ENCODE assay signal across 8 cellular contexts in the genomic region with DNA sequence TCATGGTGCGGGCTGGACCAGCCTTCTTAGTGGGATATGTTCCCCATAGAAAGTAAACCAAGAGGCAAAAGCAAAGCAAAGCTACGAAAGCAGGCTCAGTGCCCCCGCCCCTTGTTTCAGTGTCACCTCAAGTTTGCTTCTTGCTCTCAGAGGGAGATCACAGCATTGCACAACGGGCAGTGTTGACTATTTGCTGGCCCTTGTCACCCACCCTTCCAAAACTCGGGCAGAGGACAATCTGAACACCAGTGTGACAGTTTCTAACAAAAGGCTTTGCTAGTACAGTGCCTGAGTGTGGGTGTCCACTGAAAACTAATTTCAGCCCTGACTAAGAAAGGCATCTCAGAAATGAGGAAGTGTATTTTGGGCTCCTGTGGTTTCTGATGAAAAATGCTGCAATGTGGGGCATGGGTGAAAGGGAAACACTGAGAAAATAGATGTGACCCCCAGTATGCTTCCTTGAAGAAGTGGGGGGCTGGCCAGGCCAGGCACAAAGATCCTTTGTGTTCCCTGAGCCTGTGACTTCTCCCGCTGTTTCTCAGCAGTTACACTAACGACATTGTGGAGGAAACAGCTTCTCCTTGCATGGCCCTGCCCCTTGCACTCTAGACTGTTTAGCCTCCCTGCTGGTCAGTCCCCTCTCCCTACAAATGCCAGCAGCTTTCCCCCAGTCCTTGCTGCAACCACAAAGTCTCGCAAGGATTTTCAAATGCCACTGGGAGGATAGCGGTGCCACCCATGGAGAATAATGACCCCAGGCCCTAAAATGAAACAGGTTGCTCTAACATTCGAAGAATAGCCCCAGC. TPM values are rescaled to one million over a fixed set of nuclear protein-coding genes. Genes with fewer than 3 reads are reported as not detected.
DNase-seq lines count a peak whose midpoint lies in the region; ATAC-seq and TF ChIP-seq lines count a peak whose summit lies in the region.

No MANE protein-coding gene starts in this region.

- CTCF ChIA-PET in HCT116 (lab: Charles Lee) = interaction anchor here (0.8 kb wide), 1 partner anchor 14 kb away, joined by 3 read pairs; no protein-coding TSS in a partner anchor

- intact Hi-C loops in HCT116 (cut with micrococcal nuclease) = no loop called here

- H3K27me3 Mint-ChIP-seq in brain = no peaks in the 10 kb centered on the region

- H3K27ac ChIP-seq in HCT116 (ENCODE audit: low read depth, low read length) (peak overlapping the region; percentile 44), stomach smooth muscle (ENCODE audit: low read length) (peak overlapping the region; percentile 3)

- H3K9me3 ChIP-seq in HCT116 (ENCODE audit: control insufficient read depth in 1 of 2, insufficient read depth in 1 of 2, low read depth in 1 of 2, low read length in 2 of 2) (no peaks in the 10 kb centered on the region), MG63 (no peaks in the 10 kb centered on the region), stomach smooth muscle (ENCODE audit: control insufficient read depth in 2 of 2, low read length in 2 of 2) (no peaks in the 10 kb centered on the region)

- H4K20me1 ChIP-seq in HCT116 (ENCODE audit: insufficient read depth) = no peaks in the 10 kb centered on the region

- peak overlapping the region; percentile 67 for H3K4me2 ChIP-seq in HCT116 (ENCODE audit: low read length)

- TF ChIP-seq POLR2A in HCT116 (IDR thresholded peaks at IDR 0.05; ENCODE audit: borderline replicate concordance, extremely low read depth, insufficient read depth, insufficient read length) = no peak

- no peak for TF ChIP-seq CTCF in HCT116 (IDR thresholded peaks at IDR 0.05 in 2 of 3, conservative IDR thresholded peaks at IDR 0.05 in 1 of 3; ENCODE audit: borderline replicate concordance in 1 of 3, insufficient read depth in 1 of 3, low read depth in 2 of 3, low read length in 2 of 3)
- no peak for TF ChIP-seq CTCF in brain (conservative IDR thresholded peaks at IDR 0.05)
- TF ChIP-seq CTCF in kidney epithelial cell (IDR thresholded peaks at IDR 0.05; ENCODE audit: insufficient read depth, low read length, poor library complexity, severe bottlenecking) = no peak

- H3K79me2 ChIP-seq in HCT116 (ENCODE audit: insufficient read depth, low read length) = no peaks in the 10 kb centered on the region

- peak; percentile 40 for DNase-seq in HCT116 (ENCODE audit: low read depth, low spot score)
- peak; percentile 20 for DNase-seq in MG63
- peak; percentile 67 for DNase-seq in kidney epithelial cell (ENCODE audit: low read depth)
- DNase-seq in NCI-H2081 (lab: John Stamatoyannopoulos, UW) = no peak
- no peak for DNase-seq in T1000 (lab: John Stamatoyannopoulos, UW)

- H3K4me3 Mint-ChIP-seq in brain = peak overlapping the region in 4 of 5 experiments; percentile 18 to 49 (median 33)

- H3K4me1 ChIP-seq in HCT116 (ENCODE audit: control insufficient read depth in 1 of 2, insufficient read depth in 2 of 2, low read length in 2 of 2) = peaks cover 17 to 31% of the 10 kb centered on the region in 2 experiments
- H3K4me1 ChIP-seq in stomach smooth muscle (ENCODE audit: control insufficient read depth, insufficient read depth, low read length) = peaks cover 13% of the 10 kb centered on the region

- ATAC-seq in GM18508 (IDR thresholded peaks at IDR 0.05; ENCODE audit: insufficient read depth, unreplicated experiment) (peak; percentile 84), HCT116 (peak; percentile 67)

- H3K27me3 ChIP-seq in HCT116 (ENCODE audit: insufficient read depth, low read length) = no peaks in the 10 kb centered on the region
- H3K27me3 ChIP-seq in MG63 = no peaks in the 10 kb centered on the region
- H3K27me3 ChIP-seq in kidney epithelial cell (ENCODE audit: control insufficient read depth, insufficient read depth, low read length) = no peaks in the 10 kb centered on the region
- no peaks in the 10 kb centered on the region for H3K27me3 ChIP-seq in stomach smooth muscle (ENCODE audit: control insufficient read depth in 1 of 2, insufficient read depth in 2 of 2, low read length in 2 of 2)

- no peak for TF ChIP-seq RAD21 in HCT116 (IDR thresholded peaks at IDR 0.05; ENCODE audit: low read depth)

- H3K36me3 Mint-ChIP-seq in brain = peaks cover 14% of the 10 kb centered on the region

- peak overlapping the region in 4 of 5 experiments; percentile 77 to 95 (median 90) for H3K27ac Mint-ChIP-seq in brain

- no TSS peak for BruUV-seq in HCT116 (replicated peaks; lab: Mats Ljungman, UMichigan)

- no peak overlapping the region for H2AFZ ChIP-seq in HCT116 (ENCODE audit: low read depth, low read length, poor library complexity, severe bottlenecking)

- no peaks in the 10 kb centered on the region for H3K9me2 ChIP-seq in HCT116 (ENCODE audit: insufficient read depth)

- H3K9me3 Mint-ChIP-seq in brain = peaks cover 3 to 32% (median 13%) of the 10 kb centered on the region in 5 experiments

- peaks cover 20% of the 10 kb centered on the region for H3K4me1 Mint-ChIP-seq in brain

- peak overlapping the region; percentile 36 for H3K9ac ChIP-seq in HCT116 (ENCODE audit: low read length)
- H3K9ac ChIP-seq in stomach smooth muscle (ENCODE audit: low read length in 2 of 2) = peak overlapping the region in 1 of 2 donors; percentile 13

- POLR2A ChIA-PET in HCT116 (lab: Charles Lee) = no interaction called here

- no peaks in the 10 kb centered on the region for H3K36me3 ChIP-seq in HCT116 (ENCODE audit: control insufficient read depth in 1 of 2, insufficient read depth in 2 of 2, low read length in 2 of 2)
- H3K36me3 ChIP-seq in MG63 = no peaks in the 10 kb centered on the region
- H3K36me3 ChIP-seq in kidney epithelial cell (ENCODE audit: control insufficient read depth, insufficient read depth, low read length) = no peaks in the 10 kb centered on the region
- H3K36me3 ChIP-seq in stomach smooth muscle (ENCODE audit: control insufficient read depth in 2 of 2, insufficient read depth in 2 of 2, low read length in 2 of 2) = no peaks in the 10 kb centered on the region

- H3K4me3 ChIP-seq in HCT116 (replicated peaks in 1 of 2; ENCODE audit: low read depth in 1 of 2, low read length in 2 of 2) (peak overlapping the region in 1 of 2 experiments; percentile 4; a peak in 1 of 4 replicates), MG63 (no peak overlapping the region), kidney epithelial cell (ENCODE audit: low read depth, low read length) (no peak overlapping the region), stomach smooth muscle (ENCODE audit: low read length in 2 of 2) (no peak overlapping the region)

- RAD21 ChIA-PET in HCT116 (lab: Charles Lee; ENCODE audit: low non-redundant PET in 1 of 2, low total read pairs in 2 of 2, uncharacterized antibody in 2 of 2, unreplicated experiment in 2 of 2) = no interaction called here

TF ChIP-seq in HCT116, 20 proteins besides CTCF, POLR2A, EP300 and RAD21:
- TF ChIP-seq CEBPB (IDR thresholded peaks at IDR 0.05; ENCODE audit: low read depth) = peak; percentile 89
- TF ChIP-seq FOSL1 (IDR thresholded peaks at IDR 0.05; ENCODE audit: low read depth) = no peak
- no peak for TF ChIP-seq ZNF274 (IDR thresholded peaks at IDR 0.05; ENCODE audit: low read depth, low read length)
- no peak for TF ChIP-seq ZFX (IDR thresholded peaks at IDR 0.05)
- TF ChIP-seq POLR2AphosphoS5 (IDR thresholded peaks at IDR 0.05; ENCODE audit: low read depth, low read length) = 0 out of 2 replicates have a peak, but pooled peaks have one; percentile 23
- peak; percentile 71 for TF ChIP-seq SP1 (IDR thresholded peaks at IDR 0.05; ENCODE audit: low read depth)
- TF ChIP-seq ELF1 (IDR thresholded peaks at IDR 0.05; ENCODE audit: borderline replicate concordance, low read depth) = peak; percentile 58
- TF ChIP-seq SIN3A (IDR thresholded peaks at IDR 0.05; ENCODE audit: low read depth) = no peak
TF ChIP-seq in HCT116: peak in this region for 4.

RNA-seq across cellular contexts. Expression of a gene that starts 33.3 kb away (rescaled TPM):
- total RNA-seq in HCT116 (2021; ENCODE audit: unreplicated experiment) = not detected
- 0.09 and 0.10 TPM in 2 replicates for polyA plus RNA-seq in HCT116 (2012)
- total RNA-seq in MG63 (2014; rRNA removed; shearing (Covaris generic); ENCODE audit: low replicate concordance) = not detected in 2 replicates
- polyA plus RNA-seq in brain (ENCODE audit: insufficient read depth, low read depth, low replicate concordance) = 0.22 TPM
- total RNA-seq in kidney epithelial cell = 0.07 TPM in 1 of 2 replicates, not detected in the other

Comparison
In these comparisons a context has a peak if more than half of its experiments do, and no peak if none do; other contexts are left out.
1. DNase-seq: peak in HCT116 (single experiment), MG63 (single experiment) and kidney epithelial cell (single experiment); none in NCI-H2081 (0 of 2) and T1000 (single experiment).